Comparison of ENCODE assay signal across 38 cellular contexts in genomic region chr1:162353078-162353477, GRCh38. TPM values are rescaled to one million over a fixed set of nuclear protein-coding genes. Genes with fewer than 3 reads are reported as not detected.
"Had no signal": no experiment of that assay in that cellular context is flagged by ENCODE, and none has a peak within 500 bp of the region (broad histone marks: within the 10 kb centered on the region; RNA-seq: fewer than 3 reads in every experiment).

No MANE protein-coding gene starts in this region.

- H3K27ac ChIP-seq: brain microvascular endothelial cell, Peyer's patch, RWPE1 had no signal

- H3K4me3 Mint-ChIP-seq: activated CD4-positive, alpha-beta memory T cell treated with anti-CD3 and anti-CD28 coated beads, Interleukin-2, amount 10 ng/mL, durations not matched to agents 7 days and 5 days; activated CD8-positive, alpha-beta memory T cell treated with anti-CD3 and anti-CD28 coated beads, Interleukin-2, amount 10 ng/mL, durations not matched to agents 7 days and 5 days; activated naive CD8-positive, alpha-beta T cell treated with anti-CD3 and anti-CD28 coated beads for 36 hours; activated T-cell treated with anti-CD3 and anti-CD28 coated beads, Interleukin-2, amount 50 U/mL, for 72 hours; activated T-helper 17 cell treated with anti-CD3 and anti-CD28 coated beads, Interleukin-2, amount 50 U/mL, for 72 hours had no signal

- H3K4me3 ChIP-seq: MG63, Peyer's patch had no signal

- ATAC-seq: activated CD8-positive, alpha-beta memory T cell treated with anti-CD3 and anti-CD28 coated beads, Interleukin-2, amount 10 ng/mL, durations not matched to agents 7 days and 5 days; activated T-cell treated with anti-CD3 and anti-CD28 coated beads, Interleukin-2, amount 50 U/mL, for 72 hours; activated T-helper 17 cell treated with anti-CD3 and anti-CD28 coated beads, Interleukin-2, amount 50 U/mL, for 72 hours; PC-3 had no signal

- H3K9me3 Mint-ChIP-seq: activated CD4-positive, alpha-beta memory T cell treated with anti-CD3 and anti-CD28 coated beads, Interleukin-2, amount 10 ng/mL, durations not matched to agents 7 days and 5 days; activated naive CD8-positive, alpha-beta T cell treated with anti-CD3 and anti-CD28 coated beads for 36 hours; activated T-cell treated with anti-CD3 and anti-CD28 coated beads, Interleukin-2, amount 50 U/mL, for 72 hours; activated T-helper 17 cell treated with anti-CD3 and anti-CD28 coated beads, Interleukin-2, amount 50 U/mL, for 72 hours had no signal

- DNase-seq: activated CD4-positive, alpha-beta memory T cell treated with anti-CD3 and anti-CD28 coated beads, Interleukin-2, amount 10 ng/mL, durations not matched to agents 7 days and 5 days; activated CD4-positive, alpha-beta T cell treated with anti-CD3 and anti-CD28 coated beads for 1 hour; activated CD4-positive, alpha-beta T cell treated with anti-CD3 and anti-CD28 coated beads for 48 hours; activated CD4-positive, CD25-positive, alpha-beta regulatory T cell; activated CD8-positive, alpha-beta memory T cell treated with anti-CD3 and anti-CD28 coated beads for 24 hours; activated CD8-positive, alpha-beta memory T cell treated with anti-CD3 and anti-CD28 coated beads, Interleukin-2, amount 10 ng/mL, durations not matched to agents 7 days and 5 days; activated CD8-positive, alpha-beta memory T cell treated with anti-CD3 and anti-CD28 coated beads, Interleukin-2, amount 50 U/mL, for 48 hours; activated effector memory CD4-positive, alpha-beta T cell treated with anti-CD3 and anti-CD28 coated beads, Interleukin-2, amount 50 U/mL, for 16 hours; activated naive CD4-positive, alpha-beta T cell; activated naive CD4-positive, alpha-beta T cell treated with anti-CD3 and anti-CD28 coated beads, Interleukin-2, amount 50 U/mL, for 16 hours; activated naive CD8-positive, alpha-beta T cell treated with anti-CD3 and anti-CD28 coated beads for 36 hours; activated T-cell treated with anti-CD3 and anti-CD28 coated beads, Interleukin-2, amount 50 U/mL, for 1 hour; activated T-cell treated with anti-CD3 and anti-CD28 coated beads, Interleukin-2, amount 50 U/mL, for 72 hours; amniotic stem cell; aorta; brain microvascular endothelial cell; central memory CD4-positive, alpha-beta T cell; Kasumi-1; KG1; MG63; NCI-H1092; NCI-H1436 treated with DMSO at 0.1 percent for 48 hours; NCI-H187; NCI-H2029 treated with DMSO at 0.1 percent for 48 hours; NCI-H2107; NCI-H2171; NCI-H510A; NCI-H748 treated with DMSO at 0.1 percent for 48 hours; NK-92 treated with Interleukin-12 subunit alpha and Interleukin-12 subunit beta, amount 100 ng/mL, for 24 hours; PC-3; Peyer's patch; Right ventricle myocardium superior; SW 1271; T-helper 1 cell; T-helper 2 cell; T-helper 9 cell had no signal

- H3K36me3 ChIP-seq: brain microvascular endothelial cell, MG63 had no signal

- H3K27ac Mint-ChIP-seq: activated CD4-positive, alpha-beta memory T cell treated with anti-CD3 and anti-CD28 coated beads, Interleukin-2, amount 10 ng/mL, durations not matched to agents 7 days and 5 days; activated CD8-positive, alpha-beta memory T cell treated with anti-CD3 and anti-CD28 coated beads, Interleukin-2, amount 10 ng/mL, durations not matched to agents 7 days and 5 days; activated naive CD8-positive, alpha-beta T cell treated with anti-CD3 and anti-CD28 coated beads for 36 hours; activated T-cell treated with anti-CD3 and anti-CD28 coated beads, Interleukin-2, amount 50 U/mL, for 72 hours; activated T-helper 17 cell treated with anti-CD3 and anti-CD28 coated beads, Interleukin-2, amount 50 U/mL, for 72 hours had no signal

- H3K4me1 Mint-ChIP-seq: activated CD4-positive, alpha-beta memory T cell treated with anti-CD3 and anti-CD28 coated beads, Interleukin-2, amount 10 ng/mL, durations not matched to agents 7 days and 5 days; activated CD8-positive, alpha-beta memory T cell treated with anti-CD3 and anti-CD28 coated beads, Interleukin-2, amount 10 ng/mL, durations not matched to agents 7 days and 5 days; activated naive CD8-positive, alpha-beta T cell treated with anti-CD3 and anti-CD28 coated beads for 36 hours; activated T-helper 17 cell treated with anti-CD3 and anti-CD28 coated beads, Interleukin-2, amount 50 U/mL, for 72 hours had no signal

- H3K9me3 ChIP-seq: MG63, Peyer's patch had no signal

- H3K36me3 Mint-ChIP-seq: activated CD8-positive, alpha-beta memory T cell treated with anti-CD3 and anti-CD28 coated beads, Interleukin-2, amount 10 ng/mL, durations not matched to agents 7 days and 5 days; activated naive CD8-positive, alpha-beta T cell treated with anti-CD3 and anti-CD28 coated beads for 36 hours had no signal

- H3K27me3 ChIP-seq: brain microvascular endothelial cell, MG63, Peyer's patch had no signal

RNA-seq across cellular contexts. Expression of gene SPATA46, which starts 23.6 kb away (rescaled TPM):
- total RNA-seq: activated CD4-positive, alpha-beta memory T cell treated with anti-CD3 and anti-CD28 coated beads, Interleukin-2, amount 10 ng/mL, durations not matched to agents 7 days and 5 days; activated CD8-positive, alpha-beta memory T cell treated with anti-CD3 and anti-CD28 coated beads, Interleukin-2, amount 10 ng/mL, durations not matched to agents 7 days and 5 days; activated naive CD8-positive, alpha-beta T cell treated with anti-CD3 and anti-CD28 coated beads for 36 hours; activated T-cell treated with anti-CD3 and anti-CD28 coated beads, Interleukin-2, amount 50 U/mL, for 72 hours; activated T-helper 17 cell treated with anti-CD3 and anti-CD28 coated beads, Interleukin-2, amount 50 U/mL, for 72 hours; aorta; PC-3; Peyer's patch; Right ventricle myocardium superior had no signal
- polyA plus RNA-seq: aorta had no signal

RNA-seq across cellular contexts. Expression of gene C1orf226, which starts 28.4 kb away (rescaled TPM):
- total RNA-seq: activated CD4-positive, alpha-beta memory T cell treated with anti-CD3 and anti-CD28 coated beads, Interleukin-2, amount 10 ng/mL, durations not matched to agents 7 days and 5 days; activated CD8-positive, alpha-beta memory T cell treated with anti-CD3 and anti-CD28 coated beads, Interleukin-2, amount 10 ng/mL, durations not matched to agents 7 days and 5 days; activated T-helper 17 cell treated with anti-CD3 and anti-CD28 coated beads, Interleukin-2, amount 50 U/mL, for 72 hours had no signal

RNA-seq across cellular contexts. Expression of gene SH2D1B, which starts 58.9 kb away (rescaled TPM):
- total RNA-seq: activated CD4-positive, alpha-beta memory T cell treated with anti-CD3 and anti-CD28 coated beads, Interleukin-2, amount 10 ng/mL, durations not matched to agents 7 days and 5 days; activated CD8-positive, alpha-beta memory T cell treated with anti-CD3 and anti-CD28 coated beads, Interleukin-2, amount 10 ng/mL, durations not matched to agents 7 days and 5 days; activated naive CD8-positive, alpha-beta T cell treated with anti-CD3 and anti-CD28 coated beads for 36 hours; activated T-helper 17 cell treated with anti-CD3 and anti-CD28 coated beads, Interleukin-2, amount 50 U/mL, for 72 hours had no signal
